In genomic region chr3:30114918-30115317, GRCh38 we compare ENCODE assay signal across 23 cellular contexts.
"Had no signal": no experiment of that assay in that cellular context is flagged by ENCODE, and none has a peak within 500 bp of the region (broad histone marks: within the 10 kb centered on the region; RNA-seq: fewer than 3 reads in every experiment).

No MANE protein-coding gene starts in this region.

- ATAC-seq: activated CD8-positive, alpha-beta T cell treated with anti-CD3 and anti-CD28 coated beads, Interleukin-2, amount 10 ng/mL, durations not matched to agents 7 days and 5 days; body of pancreas; WTC11 had no signal

- H3K4me3 ChIP-seq: body of pancreas, Peyer's patch had no signal

- DNase-seq: activated CD4-positive, alpha-beta T cell treated with anti-CD3 and anti-CD28 coated beads for 48 hours; activated CD4-positive, alpha-beta T cell treated with anti-CD3 and anti-CD28 coated beads, Interleukin-2, amount 50 U/mL, for 4 hours; activated CD4-positive, CD25-positive, alpha-beta regulatory T cell treated with anti-CD3 and anti-CD28 coated beads, Interleukin-2, amount 50 U/mL, for 72 hours; activated CD8-positive, alpha-beta memory T cell treated with anti-CD3 and anti-CD28 coated beads, Interleukin-2, amount 50 U/mL, for 48 hours; activated CD8-positive, alpha-beta T cell treated with anti-CD3 and anti-CD28 coated beads, Interleukin-2, amount 10 ng/mL, durations not matched to agents 7 days and 5 days; activated naive CD4-positive, alpha-beta T cell treated with anti-CD3 and anti-CD28 coated beads, Interleukin-2, amount 50 U/mL, for 16 hours; activated naive CD8-positive, alpha-beta T cell treated with anti-CD3 and anti-CD28 coated beads, Interleukin-2, amount 10 ng/mL, durations not matched to agents 7 days and 5 days; activated T-cell treated with anti-CD3 and anti-CD28 coated beads, Interleukin-2, amount 50 U/mL, for 1 hour; aorta; body of pancreas; IMR-90; Kasumi-1; KBM-7; NCI-H1105; NCI-H1694; NCI-H524 treated with DMSO at 0.1 percent for 48 hours; NCI-H774; NK-92 treated with Interleukin-12 subunit alpha and Interleukin-12 subunit beta, amount 100 ng/mL, for 24 hours; OCI-M1; Peyer's patch; SHP77 treated with DMSO at 0.1 percent for 48 hours; T-helper 9 cell had no signal
